In the genomic region with DNA sequence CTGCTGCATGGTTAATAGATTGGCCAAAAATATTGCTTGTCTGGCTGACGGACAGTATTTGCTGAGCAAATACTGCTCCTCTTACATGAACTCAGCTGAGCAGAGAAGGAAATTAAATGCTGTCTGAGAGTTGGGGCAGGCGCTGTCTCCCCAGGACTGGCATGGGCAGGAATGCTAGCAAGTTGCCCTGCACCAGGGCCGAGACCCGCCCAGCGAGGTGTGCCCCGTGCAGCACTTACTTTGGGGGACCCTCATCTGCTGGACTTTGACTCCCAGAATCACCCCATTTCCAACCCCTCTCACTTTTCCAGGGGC, we compare ENCODE assay signal across 9 cellular contexts. TPM values are rescaled to one million over a fixed set of nuclear protein-coding genes. Genes with fewer than 3 reads are reported as not detected.
DNase-seq lines count a peak whose midpoint lies in the region; ATAC-seq and TF ChIP-seq lines count a peak whose summit lies in the region.
"Had no signal": no experiment of that assay in that cellular context is flagged by ENCODE, and none has a peak within 500 bp of the region (broad histone marks: within the 10 kb centered on the region; RNA-seq: fewer than 3 reads in every experiment).

No MANE protein-coding gene starts in this region.

- H3K4me1 ChIP-seq in BE2C: peaks cover 5% of the 10 kb centered on the region; the same call in 1 of the 2 replicates

- in situ Hi-C loops in GM13977 (cut with MboI; ENCODE audit: low pct_unique_long_range_greater_than_20kb, low sequenced_read_pairs, unreplicated experiment): no loop called here

- peak overlapping the region; percentile 87 for H3K4me3 Mint-ChIP-seq in natural killer cell

- H3K4me3 ChIP-seq in BE2C (ENCODE audit: low read depth, low read length): peak overlapping the region; percentile 80
- peak overlapping the region; percentile 93 for H3K4me3 ChIP-seq in LNCaP clone FGC (ENCODE audit: low read depth, low read length)
- peak overlapping the region; percentile 90 for H3K4me3 ChIP-seq in coronary artery

- peaks cover 10% of the 10 kb centered on the region; the same call in 1 of the 2 replicates for H3K27me3 ChIP-seq in BE2C

- no peaks in the 10 kb centered on the region for H3K27me3 Mint-ChIP-seq in natural killer cell (ENCODE audit: low read depth in 2 of 2)

- intact Hi-C loops in natural killer cell (cut with micrococcal nuclease): no loop called here

- ATAC-seq in natural killer cell: no peak

- H3K9me3 Mint-ChIP-seq in natural killer cell: no peaks in the 10 kb centered on the region

- H3K27ac ChIP-seq in coronary artery: peak overlapping the region in 1 of 2 donors; percentile 37

- H3K36me3 Mint-ChIP-seq in natural killer cell: no peaks in the 10 kb centered on the region

- no peak for TF ChIP-seq CTCF in BE2C (IDR thresholded peaks at IDR 0.05; ENCODE audit: low read depth, low read length)
- TF ChIP-seq CTCF in LNCaP clone FGC (IDR thresholded peaks at IDR 0.05; ENCODE audit: control insufficient read depth, extremely low read depth, insufficient read depth): no peak
- no peak for TF ChIP-seq CTCF in coronary artery (IDR thresholded peaks at IDR 0.05)
- no peak for TF ChIP-seq CTCF in natural killer cell (IDR thresholded peaks at IDR 0.05)
- TF ChIP-seq CTCF in GM13977 (IDR thresholded peaks at IDR 0.05; ENCODE audit: extremely low read depth, insufficient read depth, missing control alignments): no peak

- H3K36me3 ChIP-seq in BE2C: no peaks in the 10 kb centered on the region

- DNase-seq in BE2C (no peak), LNCaP clone FGC (ENCODE audit: low read depth) (peak; percentile 58), coronary artery (ENCODE audit: low spot score) (no peak), natural killer cell (no peak), AG08396 (ENCODE audit: low spot score) (no peak), GM13977 (ENCODE audit: low spot score) (no peak), NCI-H187 treated with DMSO at 0.1 percent for 48 hours (lab: John Stamatoyannopoulos, UW) (no peak)
- DNase-seq in stimulated activated CD4-positive, alpha-beta T cell treated with anti-CD3 and anti-CD28 coated beads, Interleukin-15, amount 100 ng/mL, for 24 hours: no peak
- DNase-seq: SW 1271 had no signal

- peak overlapping the region; percentile 39 to 78 for H3K27ac Mint-ChIP-seq in natural killer cell

- H3K9me3 ChIP-seq in BE2C: no peaks in the 10 kb centered on the region

- H3K4me1 Mint-ChIP-seq in natural killer cell: peaks cover 53 to 74% of the 10 kb centered on the region in 2 donors

RNA-seq across cellular contexts. Expression of a gene that starts 1.4 kb away (rescaled TPM):
- 168 TPM for polyA plus RNA-seq in BE2C (2012; ENCODE audit: insufficient read depth, insufficient read length, low read depth)
- total RNA-seq in natural killer cell: 10 to 100 TPM; 67.5 to 78.0 (median 76.2) TPM
